Comparison of ENCODE assay signal across 8 cellular contexts in the genomic region with DNA sequence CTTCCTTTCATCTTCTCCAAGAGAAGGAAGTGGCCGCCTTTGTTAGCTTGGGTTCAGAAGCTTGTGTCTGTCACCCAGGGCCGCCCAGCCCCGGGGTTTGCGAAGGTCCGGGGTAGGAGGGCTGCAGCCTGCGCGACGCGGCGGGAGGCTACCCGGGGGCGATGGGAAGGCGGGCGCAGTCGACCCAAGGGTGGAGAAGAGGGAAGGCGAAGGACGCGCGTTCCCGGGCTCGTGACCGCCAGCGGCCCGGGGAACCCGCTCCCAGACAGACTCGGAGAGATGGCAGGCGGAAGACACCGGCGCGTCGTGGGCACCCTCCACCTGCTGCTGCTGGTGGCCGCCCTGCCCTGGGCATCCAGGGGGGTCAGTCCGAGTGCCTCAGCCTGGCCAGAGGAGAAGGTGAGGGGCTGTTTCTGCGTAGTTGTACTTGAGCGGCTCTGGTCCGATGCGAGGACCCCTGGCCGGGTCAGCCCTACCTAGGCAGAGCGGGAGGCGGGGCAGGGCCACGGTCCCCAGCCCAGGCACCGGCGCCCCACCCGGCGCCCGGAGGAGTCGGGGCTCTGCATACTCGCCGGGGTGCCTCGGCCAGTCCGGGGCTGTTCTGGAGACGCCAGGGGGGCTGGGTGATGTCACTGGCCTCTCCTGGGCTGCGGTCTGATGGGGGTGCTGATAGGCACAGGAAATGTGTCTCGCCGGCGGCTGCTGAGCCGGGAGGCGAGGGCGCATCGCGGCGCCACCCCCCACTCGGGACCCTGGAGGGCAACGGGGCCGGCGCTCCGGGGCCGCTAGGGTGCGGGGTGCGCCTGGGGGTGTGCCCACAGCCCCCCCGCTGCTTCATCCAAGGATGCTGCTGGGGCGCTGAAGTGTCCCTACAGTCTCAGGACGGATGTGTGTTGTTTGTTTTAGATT. TPM values are rescaled to one million over a fixed set of nuclear protein-coding genes. Genes with fewer than 3 reads are reported as not detected.
DNase-seq lines count a peak whose midpoint lies in the region; ATAC-seq, FAIRE-seq and TF ChIP-seq lines count a peak whose summit lies in the region.

A gene (plus strand): TSS at position 178 of the 909 bp plus-strand sequence. CDS start 102 bp downstream, at position 280.

- TF ChIP-seq POLR2A in vagina (IDR thresholded peaks at IDR 0.05): no peak

- H3K27me3 ChIP-seq in pancreas: no peaks in the 10 kb centered on the region
- H3K27me3 ChIP-seq in vagina: no peaks in the 10 kb centered on the region

- peak within 1 kb of the TSS in 3 of 4 donors; percentile 6 to 53 (median 38) for H3K27ac ChIP-seq in pancreas
- H3K27ac ChIP-seq in vagina: peak within 1 kb of the TSS; percentile 72

- no peak for FAIRE-seq in pancreas (lab: Jason Lieb, UNC)

- H3K36me3 ChIP-seq in pancreas: no peaks in the 10 kb centered on the region
- no peaks in the 10 kb centered on the region for H3K36me3 ChIP-seq in vagina

- ATAC-seq in GM21447 (IDR thresholded peaks at IDR 0.05; ENCODE audit: unreplicated experiment) (peak; percentile 51), pancreas (peak; percentile 70 to 86 (median 81))

- 2 to 3% methylated on average over 54 to 73 of the region's 73 CpGs for WGBS in pancreas, 2 donors

- H3K9me3 ChIP-seq in pancreas (no peaks in the 10 kb centered on the region), vagina (no peaks in the 10 kb centered on the region)

- DNase-seq in AG10803 (ENCODE audit: low read depth): peak; percentile 50
- DNase-seq in NCI-H774 (lab: John Stamatoyannopoulos, UW): peak; percentile 39
- DNase-seq in activated effector memory CD4-positive, alpha-beta T cell treated with Interleukin-2 at 50 U/mL for 16 hours: peak; percentile 53
- peak; percentile 91 for DNase-seq in germinal center (ENCODE audit: low spot score)
- DNase-seq in pancreas: peak; percentile 19 to 79 (median 38)
- no peak for DNase-seq in vagina (ENCODE audit: extremely low spot score in 2 of 2)
- DNase-seq in foreskin melanocyte: no peak

- H3K4me3 ChIP-seq in AG10803 (ENCODE audit: low read length) (peak within 1 kb of the TSS; percentile 72), pancreas (peak within 1 kb of the TSS; percentile 38 to 67 (median 52)), vagina (peak within 1 kb of the TSS; percentile 62 to 87)

- H3K4me1 ChIP-seq in pancreas (peaks cover 0 to 3% (median 0%) of the 10 kb centered on the region in 3 donors), vagina (peaks cover 14% of the 10 kb centered on the region)

- intact Hi-C loops in pancreas (cut with DNase I) (no loop called here), vagina (cut with DNase I) (no loop called here)

- no peak for TF ChIP-seq CTCF in AG10803 (conservative IDR thresholded peaks at IDR 0.05; ENCODE audit: low read length)
- no peak for TF ChIP-seq CTCF in pancreas (IDR thresholded peaks at IDR 0.05)
- TF ChIP-seq CTCF in vagina (IDR thresholded peaks at IDR 0.05): no peak

RNA-seq across cellular contexts. Expression of the gene that starts here (rescaled TPM):
- 10 to 100 TPM in 1 of 6 donors, 1 to 10 TPM in 4, under 1 TPM in 1; 0.79 to 15.7 (median 3.6) TPM for total RNA-seq in pancreas
- 10 to 100 TPM; 15.3 to 69.0 TPM for polyA plus RNA-seq in pancreas
- 6.9 TPM for total RNA-seq in vagina

Comparison
In these comparisons a context has a peak if more than half of its experiments do, and no peak if none do; other contexts are left out.
1. DNase-seq: peak in AG10803 (single experiment), NCI-H774 (single experiment), activated effector memory CD4-positive, alpha-beta T cell treated with Interleukin-2 at 50 U/mL for 16 hours (single experiment), germinal center (single experiment) and pancreas (6 of 6); none in vagina (0 of 2) and foreskin melanocyte (single experiment).
2. Peak in every context shown above with its lines, with median percentiles within 50 percentile points of each other: H3K4me3 ChIP-seq.